22 cellular contexts compared by ENCODE assay signal in genomic region chr17:45977506-45977824, GRCh38. TPM values are rescaled to one million over a fixed set of nuclear protein-coding genes. Genes with fewer than 3 reads are reported as not detected.
"Had no signal": no experiment of that assay in that cellular context is flagged by ENCODE, and none has a peak within 500 bp of the region (broad histone marks: within the 10 kb centered on the region; RNA-seq: fewer than 3 reads in every experiment).

No MANE protein-coding gene starts in this region.

- H3K4me2 ChIP-seq: hepatocyte had no signal

- H3K27me3 ChIP-seq: esophagus muscularis mucosa, hepatocyte, right atrium auricular region, sigmoid colon, suprapubic skin, thyroid gland, upper lobe of left lung, uterus had no signal

- H2AFZ ChIP-seq: hepatocyte had no signal

- H3K79me2 ChIP-seq: hepatocyte had no signal

- H3K27ac ChIP-seq: epithelial cell of prostate, esophagus muscularis mucosa, hepatocyte, right atrium auricular region, sigmoid colon, suprapubic skin, thyroid gland, upper lobe of left lung, uterus had no signal

- H3K4me3 ChIP-seq: esophagus muscularis mucosa, hepatocyte, right atrium auricular region, sigmoid colon, suprapubic skin, thyroid gland, upper lobe of left lung, uterus had no signal

- H3K4me1 ChIP-seq: thyroid gland, uterus had no signal

- DNase-seq: effector memory CD8-positive, alpha-beta T cell; naive thymus-derived CD4-positive, alpha-beta T cell; nephron progenitor cell; sigmoid colon; small intestine; stimulated activated CD4-positive, alpha-beta T cell treated with anti-CD3 and anti-CD28 coated beads, Interleukin-2, amount 100 ng/mL, for 48 hours; stimulated activated CD8-positive, alpha-beta memory T cell treated with anti-CD3 and anti-CD28 coated beads, Interleukin-4, amount 100 ng/mL, for 48 hours; stimulated activated naive CD8-positive, alpha-beta T cell treated with anti-CD3 and anti-CD28 coated beads, Interleukin-15, Interleukin-2, amounts not matched to agents 100 U/mL and 50 U/mL, for 24 hours; thyroid gland; upper lobe of left lung; uterus had no signal

- H3K9me3 ChIP-seq: esophagus muscularis mucosa, right atrium auricular region, sigmoid colon, suprapubic skin, thyroid gland, upper lobe of left lung, uterus had no signal

- H3K36me3 ChIP-seq: esophagus muscularis mucosa, right atrium auricular region, sigmoid colon, suprapubic skin, thyroid gland, upper lobe of left lung, uterus had no signal

RNA-seq across cellular contexts. Expression of gene STH, which starts 21.6 kb away (rescaled TPM):
- total RNA-seq: esophagus muscularis mucosa; fibroblast of villous mesenchyme; hepatocyte; kidney epithelial cell; liver; lung microvascular endothelial cell; mononuclear cell; naive thymus-derived CD4-positive, alpha-beta T cell; omental fat pad; right atrium auricular region; sigmoid colon; suprapubic skin; thyroid gland; upper lobe of left lung; uterus had no signal
